In the genomic region with DNA sequence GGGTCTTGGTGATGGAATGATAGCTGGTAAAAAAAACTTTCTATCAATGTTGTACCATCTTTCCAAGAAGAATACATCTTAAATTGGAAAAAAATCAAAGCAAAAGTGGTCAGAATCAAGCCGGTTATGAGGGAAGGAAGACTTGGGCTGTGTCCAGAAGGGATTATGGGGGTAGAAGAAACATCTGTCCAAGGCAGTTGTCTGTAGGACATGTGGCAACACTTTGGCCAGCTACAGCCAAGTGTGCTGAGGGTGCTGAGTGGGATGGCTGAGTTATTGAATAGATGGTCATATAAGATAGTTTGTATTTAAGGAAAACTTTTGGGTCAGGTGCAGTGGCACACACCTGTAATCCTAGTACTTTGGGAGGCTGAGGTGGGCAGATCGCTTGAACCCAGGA, we compare ENCODE assay signal across 25 cellular contexts. TPM values are rescaled to one million over a fixed set of nuclear protein-coding genes. Genes with fewer than 3 reads are reported as not detected.
DNase-seq lines count a peak whose midpoint lies in the region; ATAC-seq and TF ChIP-seq lines count a peak whose summit lies in the region.
"Had no signal": no experiment of that assay in that cellular context is flagged by ENCODE, and none has a peak within 500 bp of the region (broad histone marks: within the 10 kb centered on the region; RNA-seq: fewer than 3 reads in every experiment).

No MANE protein-coding gene starts in this region.

- no peak overlapping the region for H3K4me3 Mint-ChIP-seq in activated T-cell treated with anti-CD3 and anti-CD28 coated beads, Interleukin-2, amount 50 U/mL, for 72 hours
- H3K4me3 Mint-ChIP-seq in T-helper 17 cell = no peak overlapping the region
- peak overlapping the region; percentile 55 for H3K4me3 Mint-ChIP-seq in glutamatergic neuron (ENCODE audit: unreplicated experiment)
- H3K4me3 Mint-ChIP-seq: HFFc6 had no signal

- no peaks in the 10 kb centered on the region for H3K9me3 Mint-ChIP-seq in activated T-cell treated with anti-CD3 and anti-CD28 coated beads, Interleukin-2, amount 50 U/mL, for 72 hours
- peaks cover 24% of the 10 kb centered on the region for H3K9me3 Mint-ChIP-seq in glutamatergic neuron (ENCODE audit: unreplicated experiment)
- H3K9me3 Mint-ChIP-seq: HFFc6 had no signal

- H3K4me1 Mint-ChIP-seq in activated T-cell treated with anti-CD3 and anti-CD28 coated beads, Interleukin-2, amount 50 U/mL, for 72 hours (ENCODE audit: low read depth) = peaks cover 19% of the 10 kb centered on the region
- H3K4me1 Mint-ChIP-seq in T-helper 17 cell (peaks cover 6% of the 10 kb centered on the region), glutamatergic neuron (ENCODE audit: low read depth, unreplicated experiment) (peaks cover 73% of the 10 kb centered on the region)

- no peak for DNase-seq in activated T-cell treated with anti-CD3 and anti-CD28 coated beads, Interleukin-2, amount 50 U/mL, for 72 hours
- DNase-seq in activated T-cell treated with anti-CD3 and anti-CD28 coated beads, Interleukin-2, amount 50 U/mL, for 1 hour = no peak
- DNase-seq in T-helper 17 cell (no peak), glutamatergic neuron (no peak), MV-4-11 (lab: John Stamatoyannopoulos, UW) (no peak), anterior cingulate cortex (lab: John Stamatoyannopoulos, UW) (no peak)
- DNase-seq: 8988T; CD4-positive, CD25-positive, alpha-beta regulatory T cell; DMS53; GOT3; HFFc6; Karpas-422; NCI-H1105; NCI-H1436 treated with DMSO at 0.1 percent for 48 hours; NCI-H345; NCI-H526; Right ventricle myocardium superior; RPMI8226 had no signal

- no peaks in the 10 kb centered on the region for H3K9me3 ChIP-seq in T-helper 17 cell (ENCODE audit: control insufficient read depth, low read length, poor library complexity, severe bottlenecking)
- H3K9me3 ChIP-seq: BLaER1, HAP-1 had no signal

- H3K27ac Mint-ChIP-seq in activated T-cell treated with anti-CD3 and anti-CD28 coated beads, Interleukin-2, amount 50 U/mL, for 72 hours = peak overlapping the region; percentile 8
- H3K27ac Mint-ChIP-seq in T-helper 17 cell (peak overlapping the region; percentile 16), glutamatergic neuron (ENCODE audit: unreplicated experiment) (peak overlapping the region; percentile 80)
- H3K27ac Mint-ChIP-seq: HFFc6 had no signal

- ATAC-seq in activated T-cell treated with anti-CD3 and anti-CD28 coated beads, Interleukin-2, amount 50 U/mL, for 72 hours (replicated peaks in 1 of 2) = no peak
- no peak for ATAC-seq in T-helper 17 cell
- ATAC-seq in GM21423 (IDR thresholded peaks at IDR 0.05; ENCODE audit: unreplicated experiment) = no peak
- ATAC-seq: HepG2 had no signal

- peaks cover 0 to 12% of the 10 kb centered on the region in 2 donors for H3K36me3 Mint-ChIP-seq in activated T-cell treated with anti-CD3 and anti-CD28 coated beads, Interleukin-2, amount 50 U/mL, for 72 hours (ENCODE audit: insufficient read depth in 2 of 2)
- peaks cover 3% of the 10 kb centered on the region for H3K36me3 Mint-ChIP-seq in T-helper 17 cell (ENCODE audit: low read depth)
- H3K36me3 Mint-ChIP-seq in glutamatergic neuron (ENCODE audit: unreplicated experiment) = no peaks in the 10 kb centered on the region

- no peak for TF ChIP-seq CTCF in glutamatergic neuron (IDR thresholded peaks at IDR 0.05; ENCODE audit: partially characterized antibody, unreplicated experiment)

- no peaks in the 10 kb centered on the region for H3K27me3 Mint-ChIP-seq in activated T-cell treated with anti-CD3 and anti-CD28 coated beads, Interleukin-2, amount 50 U/mL, for 72 hours (ENCODE audit: low read depth)
- H3K27me3 Mint-ChIP-seq in T-helper 17 cell = no peaks in the 10 kb centered on the region
- peaks cover 12% of the 10 kb centered on the region for H3K27me3 Mint-ChIP-seq in glutamatergic neuron (ENCODE audit: unreplicated experiment)
- H3K27me3 Mint-ChIP-seq: CD4-positive, CD25-positive, alpha-beta regulatory T cell had no signal

RNA-seq across cellular contexts. Expression of a gene that starts 38.4 kb away (rescaled TPM):
- total RNA-seq in activated T-cell treated with anti-CD3 and anti-CD28 coated beads, Interleukin-2, amount 50 U/mL, for 72 hours = 1 to 10 TPM; 4.1 to 7.4 TPM
- total RNA-seq in T-helper 17 cell (not detected), glutamatergic neuron (ENCODE audit: unreplicated experiment) (332 TPM)
- total RNA-seq: Daoy, G401, HepG2, HFFc6, HT1080, Right ventricle myocardium superior had no signal

Comparison
In these comparisons a context has a peak if more than half of its experiments do, and no peak if none do; other contexts are left out.
1. H3K27ac Mint-ChIP-seq: peak in every context shown above with its lines; median percentile 80 in glutamatergic neuron; 16 in T-helper 17 cell; 8 in activated T-cell treated with anti-CD3 and anti-CD28 coated beads, Interleukin-2, amount 50 U/mL, for 72 hours.
2. RNA of a gene that starts 38.4 kb away (total RNA-seq): 332 TPM in glutamatergic neuron (single experiment); 4.1 to 7.4 TPM in activated T-cell treated with anti-CD3 and anti-CD28 coated beads, Interleukin-2, amount 50 U/mL, for 72 hours and not detected in T-helper 17 cell; every median in the first group is over 10 times any median in the second.